Comparison of ENCODE assay signal across 1 cellular context in genomic region chr6:110703906-110704594, GRCh38.
TF ChIP-seq lines count a peak whose summit lies in the region.

No MANE protein-coding gene starts in this region.

TF ChIP-seq in HepG2, 621 proteins besides CTCF, POLR2A, EP300 and RAD21 (continued from another document and continues in another):
- TF ChIP-seq PATZ1 (CRISPR knock-in tag; IDR thresholded peaks at IDR 0.05) (no peak; the same call in 1 of the 2 replicates), CENPT (CRISPR knock-in tag; IDR thresholded peaks at IDR 0.05; ENCODE audit: low read depth) (no peak), ZFP82 (CRISPR knock-in tag; IDR thresholded peaks at IDR 0.05; ENCODE audit: borderline replicate concordance) (no peak), KDM5A (IDR thresholded peaks at IDR 0.05; ENCODE audit: borderline replicate concordance, low read length) (no peak), ZNF629 (CRISPR knock-in tag; conservative IDR thresholded peaks at IDR 0.05) (no peak), GTF2F1 (IDR thresholded peaks at IDR 0.05; ENCODE audit: low read length) (no peak), ZNF18 (CRISPR knock-in tag; IDR thresholded peaks at IDR 0.05; ENCODE audit: insufficient replicate concordance) (no peak), ZNF282 (IDR thresholded peaks at IDR 0.05; ENCODE audit: partially characterized antibody) (no peak), ZFP91 (CRISPR knock-in tag; IDR thresholded peaks at IDR 0.05; ENCODE audit: borderline replicate concordance) (no peak), ZNF569 (CRISPR knock-in tag; IDR thresholded peaks at IDR 0.05; ENCODE audit: borderline replicate concordance) (no peak), REL (CRISPR knock-in tag; conservative IDR thresholded peaks at IDR 0.05) (no peak), CSRNP1 (CRISPR knock-in tag; IDR thresholded peaks at IDR 0.05) (no peak), SP4 (CRISPR knock-in tag; IDR thresholded peaks at IDR 0.05) (no peak), TARDBP (CRISPR knock-in tag; IDR thresholded peaks at IDR 0.05) (peak; percentile 93), HMG20B (CRISPR knock-in tag; conservative IDR thresholded peaks at IDR 0.05) (peak; percentile 90), AFF4 (CRISPR knock-in tag; IDR thresholded peaks at IDR 0.05) (no peak), ZNF776 (CRISPR knock-in tag; IDR thresholded peaks at IDR 0.05) (no peak), TBX3 (IDR thresholded peaks at IDR 0.05; ENCODE audit: borderline replicate concordance) (peak; percentile 96), ZNF737 (CRISPR knock-in tag; IDR thresholded peaks at IDR 0.05; ENCODE audit: borderline replicate concordance) (no peak), HNRNPLL (IDR thresholded peaks at IDR 0.05; ENCODE audit: low read depth, low read length, poor library complexity, severe bottlenecking) (no peak), ETS1 (CRISPR knock-in tag; IDR thresholded peaks at IDR 0.05) (no peak), ZSCAN9 (CRISPR knock-in tag; IDR thresholded peaks at IDR 0.05; ENCODE audit: borderline replicate concordance) (peak; percentile 77; the same call in 1 of the 2 replicates), ZNF510 (CRISPR knock-in tag; IDR thresholded peaks at IDR 0.05; ENCODE audit: low read depth) (no peak), ATM (IDR thresholded peaks at IDR 0.05; ENCODE audit: borderline replicate concordance) (no peak), MAFK (conservative IDR thresholded peaks at IDR 0.05 in 1 of 2, IDR thresholded peaks at IDR 0.05 in 1 of 2; ENCODE audit: low read length in 2 of 2) (no peak), ZNF572 (CRISPR knock-in tag; IDR thresholded peaks at IDR 0.05) (no peak), ZNF251 (CRISPR knock-in tag; IDR thresholded peaks at IDR 0.05) (no peak), FOXK2 (IDR thresholded peaks at IDR 0.05) (no peak), KAT8 (CRISPR knock-in tag; IDR thresholded peaks at IDR 0.05) (peak; percentile 73; the same call in 1 of the 2 replicates), ETV6 (CRISPR knock-in tag; conservative IDR thresholded peaks at IDR 0.05) (no peak), FOXM1 (CRISPR knock-in tag; IDR thresholded peaks at IDR 0.05) (no peak), MIXL1 (CRISPR knock-in tag; IDR thresholded peaks at IDR 0.05) (peak; percentile 99), ZBTB37 (CRISPR knock-in tag; IDR thresholded peaks at IDR 0.05) (no peak), GPBP1L1 (CRISPR knock-in tag; IDR thresholded peaks at IDR 0.05) (no peak), ZNF317 (CRISPR knock-in tag; IDR thresholded peaks at IDR 0.05) (no peak), RXRB (CRISPR knock-in tag; IDR thresholded peaks at IDR 0.05; ENCODE audit: borderline replicate concordance) (peak; percentile 94), ZNF709 (CRISPR knock-in tag; IDR thresholded peaks at IDR 0.05) (no peak), HNF1B (CRISPR knock-in tag; IDR thresholded peaks at IDR 0.05) (no peak), DZIP1 (CRISPR knock-in tag; IDR thresholded peaks at IDR 0.05) (no peak), SOX6 (IDR thresholded peaks at IDR 0.05) (no peak), SOX6 (CRISPR knock-in tag; IDR thresholded peaks at IDR 0.05) (peak; percentile 96), ZBTB25 (CRISPR knock-in tag; IDR thresholded peaks at IDR 0.05) (peak; percentile 87), ZNF496 (CRISPR knock-in tag; IDR thresholded peaks at IDR 0.05; ENCODE audit: insufficient replicate concordance) (no peak), SRSF4 (IDR thresholded peaks at IDR 0.05; ENCODE audit: low read depth, low read length, poor library complexity, severe bottlenecking) (no peak)
